Comparison of ENCODE assay signal across 1 cellular context in the genomic region with DNA sequence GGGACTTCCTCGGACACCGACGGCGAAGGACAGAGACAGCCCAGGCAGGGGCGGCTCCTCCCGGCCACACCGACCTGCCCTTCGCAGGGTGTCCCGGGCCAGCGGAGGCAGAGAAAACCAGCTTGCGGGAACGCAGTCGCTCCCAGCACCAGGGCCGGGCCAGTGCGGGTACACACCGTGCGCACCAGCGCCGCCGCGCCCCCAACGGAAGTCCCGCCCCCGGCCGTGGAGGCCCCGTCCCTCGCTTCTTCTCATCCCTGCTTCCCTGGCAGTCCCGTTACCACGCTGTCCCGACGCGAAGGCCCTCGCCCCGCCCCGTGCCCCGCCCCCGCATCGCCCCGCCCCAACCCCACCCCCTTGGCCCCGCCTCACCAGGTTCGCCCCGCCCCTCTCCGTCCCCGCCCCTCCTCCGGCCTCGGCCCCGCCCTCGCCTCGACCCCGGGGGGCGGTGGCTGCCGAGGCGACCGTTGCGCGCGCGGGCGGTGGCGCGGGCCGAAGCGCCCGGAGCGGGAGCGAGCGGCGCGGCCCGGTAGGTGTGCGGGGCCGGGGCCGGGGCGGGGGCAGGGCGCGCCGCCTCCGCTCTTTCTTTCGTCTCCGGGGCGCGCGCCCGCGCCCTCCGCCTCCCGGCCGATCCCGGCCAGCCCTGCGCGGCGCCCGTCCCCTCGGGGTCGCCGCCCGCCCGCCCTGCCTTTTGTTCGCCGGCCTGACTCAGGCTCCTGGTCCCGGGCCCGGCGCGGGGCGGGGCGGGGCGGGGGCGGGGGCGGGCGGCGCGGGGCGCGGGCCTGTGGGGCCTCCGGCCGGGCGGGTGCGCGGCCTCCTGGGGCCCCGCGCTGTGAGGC.
TF ChIP-seq lines count a peak whose summit lies in the region.

A gene with protein sequence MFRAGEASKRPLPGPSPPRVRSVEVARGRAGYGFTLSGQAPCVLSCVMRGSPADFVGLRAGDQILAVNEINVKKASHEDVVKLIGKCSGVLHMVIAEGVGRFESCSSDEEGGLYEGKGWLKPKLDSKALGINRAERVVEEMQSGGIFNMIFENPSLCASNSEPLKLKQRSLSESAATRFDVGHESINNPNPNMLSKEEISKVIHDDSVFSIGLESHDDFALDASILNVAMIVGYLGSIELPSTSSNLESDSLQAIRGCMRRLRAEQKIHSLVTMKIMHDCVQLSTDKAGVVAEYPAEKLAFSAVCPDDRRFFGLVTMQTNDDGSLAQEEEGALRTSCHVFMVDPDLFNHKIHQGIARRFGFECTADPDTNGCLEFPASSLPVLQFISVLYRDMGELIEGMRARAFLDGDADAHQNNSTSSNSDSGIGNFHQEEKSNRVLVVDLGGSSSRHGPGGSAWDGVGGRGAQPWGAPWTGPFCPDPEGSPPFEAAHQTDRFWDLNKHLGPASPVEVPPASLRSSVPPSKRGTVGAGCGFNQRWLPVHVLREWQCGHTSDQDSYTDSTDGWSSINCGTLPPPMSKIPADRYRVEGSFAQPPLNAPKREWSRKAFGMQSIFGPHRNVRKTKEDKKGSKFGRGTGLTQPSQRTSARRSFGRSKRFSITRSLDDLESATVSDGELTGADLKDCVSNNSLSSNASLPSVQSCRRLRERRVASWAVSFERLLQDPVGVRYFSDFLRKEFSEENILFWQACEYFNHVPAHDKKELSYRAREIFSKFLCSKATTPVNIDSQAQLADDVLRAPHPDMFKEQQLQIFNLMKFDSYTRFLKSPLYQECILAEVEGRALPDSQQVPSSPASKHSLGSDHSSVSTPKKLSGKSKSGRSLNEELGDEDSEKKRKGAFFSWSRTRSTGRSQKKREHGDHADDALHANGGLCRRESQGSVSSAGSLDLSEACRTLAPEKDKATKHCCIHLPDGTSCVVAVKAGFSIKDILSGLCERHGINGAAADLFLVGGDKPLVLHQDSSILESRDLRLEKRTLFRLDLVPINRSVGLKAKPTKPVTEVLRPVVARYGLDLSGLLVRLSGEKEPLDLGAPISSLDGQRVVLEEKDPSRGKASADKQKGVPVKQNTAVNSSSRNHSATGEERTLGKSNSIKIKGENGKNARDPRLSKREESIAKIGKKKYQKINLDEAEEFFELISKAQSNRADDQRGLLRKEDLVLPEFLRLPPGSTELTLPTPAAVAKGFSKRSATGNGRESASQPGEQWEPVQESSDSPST (N-terminal part only) (plus strand): TSS at position 451 of the 839 bp plus-strand sequence. CDS start 23,150 bp downstream, outside the sequence.

TF ChIP-seq in HEK293, 187 proteins besides CTCF, POLR2A, EP300 and RAD21 (continued from another document and continues in another):
- peak; percentile 78 for TF ChIP-seq ZBTB10 (tag by site-specific recombination; IDR thresholded peaks at IDR 0.05)
- TF ChIP-seq PRDM10 (tag by site-specific recombination; IDR thresholded peaks at IDR 0.05), result no peak
- TF ChIP-seq KLF9 (tag by site-specific recombination; IDR thresholded peaks at IDR 0.05; ENCODE audit: low read depth), result peak; percentile 83
- TF ChIP-seq KLF10 (tag by site-specific recombination; IDR thresholded peaks at IDR 0.05), result peak; percentile 83; the same call in 1 of the 2 replicates
- no peak for TF ChIP-seq ZNF660 (tag by site-specific recombination; IDR thresholded peaks at IDR 0.05)
- TF ChIP-seq, protein P1, sequence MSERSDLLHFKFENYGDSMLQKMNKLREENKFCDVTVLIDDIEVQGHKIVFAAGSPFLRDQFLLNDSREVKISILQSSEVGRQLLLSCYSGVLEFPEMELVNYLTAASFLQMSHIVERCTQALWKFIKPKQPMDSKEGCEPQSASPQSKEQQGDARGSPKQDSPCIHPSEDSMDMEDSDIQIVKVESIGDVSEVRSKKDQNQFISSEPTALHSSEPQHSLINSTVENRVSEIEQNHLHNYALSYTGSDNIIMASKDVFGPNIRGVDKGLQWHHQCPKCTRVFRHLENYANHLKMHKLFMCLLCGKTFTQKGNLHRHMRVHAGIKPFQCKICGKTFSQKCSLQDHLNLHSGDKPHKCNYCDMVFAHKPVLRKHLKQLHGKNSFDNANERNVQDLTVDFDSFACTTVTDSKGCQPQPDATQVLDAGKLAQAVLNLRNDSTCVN (tag by site-specific recombination; optimal IDR thresholded peaks at IDR 0.05), result peak; percentile 87
- 0 out of 2 replicates have a peak, but pooled peaks have one; percentile 0 for TF ChIP-seq ZBTB8A (tag by site-specific recombination; IDR thresholded peaks at IDR 0.05)
- no peak for TF ChIP-seq SETDB1 (IDR thresholded peaks at IDR 0.05; ENCODE audit: insufficient read length, low read length)
- no peak for TF ChIP-seq YY2 (tag by site-specific recombination; IDR thresholded peaks at IDR 0.05)
- TF ChIP-seq ZBTB48 (tag by site-specific recombination; IDR thresholded peaks at IDR 0.05), result no peak
- no peak for TF ChIP-seq ZNF157 (tag by site-specific recombination; IDR thresholded peaks at IDR 0.05)
- TF ChIP-seq ZNF433 (tag by site-specific recombination; IDR thresholded peaks at IDR 0.05; ENCODE audit: low read depth), result no peak
- TF ChIP-seq, protein P2, sequence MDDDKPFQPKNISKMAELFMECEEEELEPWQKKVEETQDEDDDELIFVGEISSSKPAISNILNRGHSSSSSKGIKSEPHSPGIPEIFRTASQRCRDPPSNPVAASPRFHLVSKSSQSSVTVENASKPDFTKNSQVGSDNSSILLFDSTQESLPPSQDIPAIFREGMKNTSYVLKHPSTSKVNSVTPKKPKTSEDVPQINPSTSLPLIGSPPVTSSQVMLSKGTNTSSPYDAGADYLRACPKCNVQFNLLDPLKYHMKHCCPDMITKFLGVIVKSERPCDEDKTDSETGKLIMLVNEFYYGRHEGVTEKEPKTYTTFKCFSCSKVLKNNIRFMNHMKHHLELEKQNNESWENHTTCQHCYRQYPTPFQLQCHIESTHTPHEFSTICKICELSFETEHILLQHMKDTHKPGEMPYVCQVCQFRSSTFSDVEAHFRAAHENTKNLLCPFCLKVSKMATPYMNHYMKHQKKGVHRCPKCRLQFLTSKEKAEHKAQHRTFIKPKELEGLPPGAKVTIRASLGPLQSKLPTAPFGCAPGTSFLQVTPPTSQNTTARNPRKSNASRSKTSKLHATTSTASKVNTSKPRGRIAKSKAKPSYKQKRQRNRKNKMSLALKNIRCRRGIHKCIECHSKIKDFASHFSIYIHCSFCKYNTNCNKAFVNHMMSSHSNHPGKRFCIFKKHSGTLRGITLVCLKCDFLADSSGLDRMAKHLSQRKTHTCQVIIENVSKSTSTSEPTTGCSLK (tag by site-specific recombination; IDR thresholded peaks at IDR 0.05), result no peak
- no peak for TF ChIP-seq ZNF416 (tag by site-specific recombination; IDR thresholded peaks at IDR 0.05)
- no peak for TF ChIP-seq ZNF239 (tag by site-specific recombination; IDR thresholded peaks at IDR 0.05)
- no peak for TF ChIP-seq GLIS1 (tag by site-specific recombination; IDR thresholded peaks at IDR 0.05)
- peak; percentile 51 for TF ChIP-seq KLF8 (tag by site-specific recombination; IDR thresholded peaks at IDR 0.05)
- no peak for TF ChIP-seq ZIC2 (tag by site-specific recombination; IDR thresholded peaks at IDR 0.05)
- no peak for TF ChIP-seq ZNF324 (tag by site-specific recombination; IDR thresholded peaks at IDR 0.05)
- no peak for TF ChIP-seq ZNF561 (tag by site-specific recombination; IDR thresholded peaks at IDR 0.05; ENCODE audit: borderline replicate concordance)
- no peak for TF ChIP-seq ZNF426 (tag by site-specific recombination; IDR thresholded peaks at IDR 0.05)
- TF ChIP-seq ZNF366 (tag by site-specific recombination; conservative IDR thresholded peaks at IDR 0.05), result peak; percentile 69; the same call in 1 of the 2 replicates
- TF ChIP-seq GLIS2 (tag by site-specific recombination; IDR thresholded peaks at IDR 0.05), result peak; percentile 62
- TF ChIP-seq, protein P3, sequence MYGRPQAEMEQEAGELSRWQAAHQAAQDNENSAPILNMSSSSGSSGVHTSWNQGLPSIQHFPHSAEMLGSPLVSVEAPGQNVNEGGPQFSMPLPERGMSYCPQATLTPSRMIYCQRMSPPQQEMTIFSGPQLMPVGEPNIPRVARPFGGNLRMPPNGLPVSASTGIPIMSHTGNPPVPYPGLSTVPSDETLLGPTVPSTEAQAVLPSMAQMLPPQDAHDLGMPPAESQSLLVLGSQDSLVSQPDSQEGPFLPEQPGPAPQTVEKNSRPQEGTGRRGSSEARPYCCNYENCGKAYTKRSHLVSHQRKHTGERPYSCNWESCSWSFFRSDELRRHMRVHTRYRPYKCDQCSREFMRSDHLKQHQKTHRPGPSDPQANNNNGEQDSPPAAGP (tag by site-specific recombination; IDR thresholded peaks at IDR 0.05), result peak; percentile 46; the same call in 1 of the 2 replicates
- no peak for TF ChIP-seq ZNF768 (tag by site-specific recombination; IDR thresholded peaks at IDR 0.05)
- TF ChIP-seq, protein P4, sequence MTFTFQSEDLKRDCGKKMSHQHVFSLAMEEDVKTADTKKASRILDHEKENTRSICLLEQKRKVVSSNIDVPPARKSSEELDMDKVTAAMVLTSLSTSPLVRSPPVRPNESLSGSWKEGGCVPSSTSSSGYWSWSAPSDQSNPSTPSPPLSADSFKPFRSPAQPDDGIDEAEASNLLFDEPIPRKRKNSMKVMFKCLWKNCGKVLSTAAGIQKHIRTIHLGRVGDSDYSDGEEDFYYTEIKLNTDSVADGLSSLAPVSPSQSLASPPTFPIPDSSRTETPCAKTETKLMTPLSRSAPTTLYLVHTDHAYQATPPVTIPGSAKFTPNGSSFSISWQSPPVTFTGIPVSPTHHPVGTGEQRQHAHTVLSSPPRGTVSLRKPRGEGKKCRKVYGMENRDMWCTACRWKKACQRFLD (tag by site-specific recombination; IDR thresholded peaks at IDR 0.05), result no peak
- TF ChIP-seq, protein P5, sequence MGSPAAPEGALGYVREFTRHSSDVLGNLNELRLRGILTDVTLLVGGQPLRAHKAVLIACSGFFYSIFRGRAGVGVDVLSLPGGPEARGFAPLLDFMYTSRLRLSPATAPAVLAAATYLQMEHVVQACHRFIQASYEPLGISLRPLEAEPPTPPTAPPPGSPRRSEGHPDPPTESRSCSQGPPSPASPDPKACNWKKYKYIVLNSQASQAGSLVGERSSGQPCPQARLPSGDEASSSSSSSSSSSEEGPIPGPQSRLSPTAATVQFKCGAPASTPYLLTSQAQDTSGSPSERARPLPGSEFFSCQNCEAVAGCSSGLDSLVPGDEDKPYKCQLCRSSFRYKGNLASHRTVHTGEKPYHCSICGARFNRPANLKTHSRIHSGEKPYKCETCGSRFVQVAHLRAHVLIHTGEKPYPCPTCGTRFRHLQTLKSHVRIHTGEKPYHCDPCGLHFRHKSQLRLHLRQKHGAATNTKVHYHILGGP (tag by site-specific recombination; IDR thresholded peaks at IDR 0.05), result no peak
- TF ChIP-seq ZNF658 (tag by site-specific recombination; IDR thresholded peaks at IDR 0.05), result no peak
- TF ChIP-seq REPIN1 (tag by site-specific recombination; IDR thresholded peaks at IDR 0.05; ENCODE audit: low read depth), result peak; percentile 39; the same call in 1 of the 2 replicates
- TF ChIP-seq, protein P6, sequence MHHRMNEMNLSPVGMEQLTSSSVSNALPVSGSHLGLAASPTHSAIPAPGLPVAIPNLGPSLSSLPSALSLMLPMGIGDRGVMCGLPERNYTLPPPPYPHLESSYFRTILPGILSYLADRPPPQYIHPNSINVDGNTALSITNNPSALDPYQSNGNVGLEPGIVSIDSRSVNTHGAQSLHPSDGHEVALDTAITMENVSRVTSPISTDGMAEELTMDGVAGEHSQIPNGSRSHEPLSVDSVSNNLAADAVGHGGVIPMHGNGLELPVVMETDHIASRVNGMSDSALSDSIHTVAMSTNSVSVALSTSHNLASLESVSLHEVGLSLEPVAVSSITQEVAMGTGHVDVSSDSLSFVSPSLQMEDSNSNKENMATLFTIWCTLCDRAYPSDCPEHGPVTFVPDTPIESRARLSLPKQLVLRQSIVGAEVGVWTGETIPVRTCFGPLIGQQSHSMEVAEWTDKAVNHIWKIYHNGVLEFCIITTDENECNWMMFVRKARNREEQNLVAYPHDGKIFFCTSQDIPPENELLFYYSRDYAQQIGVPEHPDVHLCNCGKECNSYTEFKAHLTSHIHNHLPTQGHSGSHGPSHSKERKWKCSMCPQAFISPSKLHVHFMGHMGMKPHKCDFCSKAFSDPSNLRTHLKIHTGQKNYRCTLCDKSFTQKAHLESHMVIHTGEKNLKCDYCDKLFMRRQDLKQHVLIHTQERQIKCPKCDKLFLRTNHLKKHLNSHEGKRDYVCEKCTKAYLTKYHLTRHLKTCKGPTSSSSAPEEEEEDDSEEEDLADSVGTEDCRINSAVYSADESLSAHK (tag by site-specific recombination; IDR thresholded peaks at IDR 0.05), result no peak
